ENCODE assay signal across 20 cellular contexts in the genomic region with DNA sequence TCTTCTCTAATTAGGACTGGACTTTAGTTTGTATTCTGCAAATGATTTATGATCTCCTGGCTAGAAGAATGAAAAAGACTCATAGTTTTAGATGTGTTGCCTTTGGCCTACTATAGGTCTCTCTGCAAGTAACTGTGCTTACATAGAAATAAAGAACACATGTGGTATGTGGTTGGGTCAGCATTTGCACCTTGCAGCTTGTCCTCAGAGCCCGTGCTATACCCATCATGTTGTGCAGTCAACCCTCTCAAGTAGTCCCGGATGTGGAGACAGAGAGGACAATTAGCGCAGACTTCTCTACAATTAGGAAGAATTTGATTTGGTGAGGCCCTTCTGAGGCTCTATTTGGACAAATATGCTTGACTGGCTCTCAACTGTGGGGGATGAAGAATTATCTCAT.
"Had no signal": no experiment of that assay in that cellular context is flagged by ENCODE, and none has a peak within 500 bp of the region (broad histone marks: within the 10 kb centered on the region; RNA-seq: fewer than 3 reads in every experiment).

No MANE protein-coding gene starts in this region.

- H3K4me3 ChIP-seq: esophagus squamous epithelium, heart left ventricle, psoas muscle, right lobe of liver, thoracic aorta, transverse colon had no signal

- H3K27ac ChIP-seq: esophagus squamous epithelium, parathyroid adenoma, psoas muscle, right lobe of liver, thoracic aorta, transverse colon had no signal

- H3K9me3 Mint-ChIP-seq: dendritic cell treated with granulocyte-macrophage colony-stimulating factor and Interleukin-4, amounts not matched to agents 40 ng/mL and 50 ng/mL, for 4 days; stimulated activated naive B cell treated with anti-CD40 and anti-IgM and Interleukin-4, amounts not matched to agents 10 μg/mL and 1 μg/mL and 100 μg/mL, for 72 hours; stimulated activated naive CD8-positive, alpha-beta T cell treated with anti-CD3 and anti-CD28 coated beads, Interleukin-15, amount 100 ng/mL, for 72 hours had no signal

- H3K27ac Mint-ChIP-seq: stimulated activated naive B cell treated with anti-CD40 and anti-IgM and Interleukin-4, amounts not matched to agents 10 μg/mL and 1 μg/mL and 100 μg/mL, for 72 hours had no signal

- H3K9me3 ChIP-seq: esophagus squamous epithelium, heart left ventricle, psoas muscle, right lobe of liver, thoracic aorta, transverse colon had no signal

- H3K27me3 Mint-ChIP-seq: dendritic cell treated with granulocyte-macrophage colony-stimulating factor and Interleukin-4, amounts not matched to agents 40 ng/mL and 50 ng/mL, for 4 days; naive thymus-derived CD4-positive, alpha-beta T cell; stimulated activated naive B cell treated with anti-CD40 and anti-IgM and Interleukin-4, amounts not matched to agents 10 μg/mL and 1 μg/mL and 100 μg/mL, for 72 hours; stimulated activated naive CD8-positive, alpha-beta T cell treated with anti-CD3 and anti-CD28 coated beads, Interleukin-15, amount 100 ng/mL, for 72 hours had no signal

- H3K4me3 Mint-ChIP-seq: dendritic cell treated with granulocyte-macrophage colony-stimulating factor and Interleukin-4, amounts not matched to agents 40 ng/mL and 50 ng/mL, for 4 days; naive thymus-derived CD4-positive, alpha-beta T cell; neural crest cell; stimulated activated naive B cell treated with anti-CD40 and anti-IgM and Interleukin-4, amounts not matched to agents 10 μg/mL and 1 μg/mL and 100 μg/mL, for 72 hours had no signal

- H3K36me3 Mint-ChIP-seq: stimulated activated naive B cell treated with anti-CD40 and anti-IgM and Interleukin-4, amounts not matched to agents 10 μg/mL and 1 μg/mL and 100 μg/mL, for 72 hours had no signal

- H3K27me3 ChIP-seq: esophagus squamous epithelium, heart left ventricle, right lobe of liver, transverse colon had no signal

- H3K4me1 Mint-ChIP-seq: neural crest cell had no signal

- DNase-seq: cerebellar nuclear complex; esophagus squamous epithelium; heart left ventricle; hippocampal formation; kidney glomerular epithelial cell; mammary epithelial cell; naive thymus-derived CD4-positive, alpha-beta T cell; nucleus accumbens; psoas muscle; retina; right lobe of liver; stimulated activated CD4-positive, alpha-beta T cell treated with anti-CD3 and anti-CD28 coated beads, Interleukin-4, amount 100 ng/mL, for 24 hours; stimulated activated naive B cell treated with anti-CD40 and anti-IgM and Interleukin-4, amounts not matched to agents 10 μg/mL and 1 μg/mL and 100 μg/mL, for 72 hours; stimulated activated naive CD8-positive, alpha-beta T cell treated with anti-CD3 and anti-CD28 coated beads, Interleukin-15, amount 100 ng/mL, for 72 hours; transverse colon had no signal

- ATAC-seq: heart left ventricle; left lobe of liver; psoas muscle; stimulated activated naive B cell treated with anti-CD40 and anti-IgM and Interleukin-4, amounts not matched to agents 10 μg/mL and 1 μg/mL and 100 μg/mL, for 72 hours had no signal

- H3K4me1 ChIP-seq: esophagus squamous epithelium, parathyroid adenoma, psoas muscle, right lobe of liver, transverse colon had no signal

- H3K36me3 ChIP-seq: esophagus squamous epithelium, heart left ventricle, right lobe of liver, thoracic aorta, transverse colon had no signal
